12 cellular contexts compared by ENCODE assay signal in the genomic region with DNA sequence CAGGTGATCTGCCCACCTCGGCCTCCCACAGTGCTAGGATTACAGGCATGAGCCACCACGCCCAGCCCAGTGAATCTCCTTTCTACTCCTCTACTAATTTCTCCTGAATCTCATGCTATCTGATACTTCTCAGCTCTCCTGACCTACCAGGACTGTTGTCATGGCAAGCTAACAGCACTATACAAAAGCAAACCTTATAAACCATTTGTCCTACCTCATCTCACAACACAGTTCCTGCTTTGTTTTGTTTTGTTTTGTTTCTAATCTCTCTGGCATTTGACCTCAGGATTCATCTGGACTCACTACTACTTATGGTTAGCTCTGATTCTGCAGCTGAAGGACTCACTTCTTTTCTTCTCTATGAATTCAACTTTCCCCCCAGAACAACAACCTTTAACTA.
"Had no signal": no experiment of that assay in that cellular context is flagged by ENCODE, and none has a peak within 500 bp of the region (broad histone marks: within the 10 kb centered on the region; RNA-seq: fewer than 3 reads in every experiment).

No MANE protein-coding gene starts in this region.

- H3K9me3 ChIP-seq: gastroesophageal sphincter, mucosa of descending colon, tibial artery had no signal

- H3K27ac ChIP-seq: dorsolateral prefrontal cortex, gastroesophageal sphincter, heart right ventricle, tibial artery had no signal

- DNase-seq: activated naive CD4-positive, alpha-beta T cell treated with anti-CD3 and anti-CD28 coated beads, Interleukin-2, amount 10 ng/mL, durations not matched to agents 7 days and 5 days; dorsolateral prefrontal cortex; endodermal cell; heart right ventricle; mucosa of descending colon; naive thymus-derived CD8-positive, alpha-beta T cell; retina; stimulated activated CD4-positive, alpha-beta T cell treated with anti-CD3 and anti-CD28 coated beads, Interleukin-4, amount 100 ng/mL, for 1 hour; stimulated activated naive CD4-positive, alpha-beta T cell; T1000; tibial artery had no signal

- H3K27me3 ChIP-seq: dorsolateral prefrontal cortex, gastroesophageal sphincter, heart right ventricle, tibial artery had no signal

- H3K4me3 ChIP-seq: dorsolateral prefrontal cortex, gastroesophageal sphincter, heart right ventricle, mucosa of descending colon, tibial artery had no signal

- H3K36me3 ChIP-seq: gastroesophageal sphincter, heart right ventricle, tibial artery had no signal

- H3K4me1 ChIP-seq: gastroesophageal sphincter, heart right ventricle, tibial artery had no signal
